9 cellular contexts compared by ENCODE assay signal in genomic region chr6:18261877-18262276, GRCh38.
DNase-seq lines count a peak whose midpoint lies in the region; ATAC-seq and TF ChIP-seq lines count a peak whose summit lies in the region.
"Had no signal": no experiment of that assay in that cellular context is flagged by ENCODE, and none has a peak within 500 bp of the region (broad histone marks: within the 10 kb centered on the region; RNA-seq: fewer than 3 reads in every experiment).

No MANE protein-coding gene starts in this region.

- no peak for ATAC-seq in HG03175 (IDR thresholded peaks at IDR 0.05; ENCODE audit: unreplicated experiment)
- ATAC-seq: Right ventricle myocardium inferior had no signal

- H3K36me3 ChIP-seq in SK-N-MC (ENCODE audit: insufficient read depth, low read length): peaks cover 63% of the 10 kb centered on the region

- peak overlapping the region; percentile 95 for H3K9ac ChIP-seq in SK-N-MC (ENCODE audit: insufficient read length)

- H3K9me3 ChIP-seq in SK-N-MC (ENCODE audit: low read depth, low read length): no peaks in the 10 kb centered on the region

- peak overlapping the region; percentile 95 for H3K4me3 ChIP-seq in SK-N-MC
- peak overlapping the region; percentile 73 for H3K4me3 ChIP-seq in iPS-11a (ENCODE audit: low read depth, low read length)

- peak; percentile 67 for DNase-seq in DMS114 treated with DMSO at 0.1 percent for 48 hours (lab: John Stamatoyannopoulos, UW; ENCODE audit: unreplicated experiment)
- DNase-seq in SK-N-MC (ENCODE audit: low read depth, low spot score): no peak
- no peak for DNase-seq in islet precursor cell
- DNase-seq in Kasumi-1 (lab: John Stamatoyannopoulos, UW): no peak
- no peak for DNase-seq in NCI-H446 treated with DMSO at 0.1 percent for 48 hours (lab: John Stamatoyannopoulos, UW)

- H3K27ac ChIP-seq in 22Rv1 (peak overlapping the region; percentile 95; the same call in 1 of the 2 replicates), SK-N-MC (0 out of 2 replicates have a peak overlapping the region, but pooled peaks have one; percentile 58)

- TF ChIP-seq CTCF in 22Rv1 (IDR thresholded peaks at IDR 0.05): no peak
